ENCODE assay signal across 9 cellular contexts in the genomic region with DNA sequence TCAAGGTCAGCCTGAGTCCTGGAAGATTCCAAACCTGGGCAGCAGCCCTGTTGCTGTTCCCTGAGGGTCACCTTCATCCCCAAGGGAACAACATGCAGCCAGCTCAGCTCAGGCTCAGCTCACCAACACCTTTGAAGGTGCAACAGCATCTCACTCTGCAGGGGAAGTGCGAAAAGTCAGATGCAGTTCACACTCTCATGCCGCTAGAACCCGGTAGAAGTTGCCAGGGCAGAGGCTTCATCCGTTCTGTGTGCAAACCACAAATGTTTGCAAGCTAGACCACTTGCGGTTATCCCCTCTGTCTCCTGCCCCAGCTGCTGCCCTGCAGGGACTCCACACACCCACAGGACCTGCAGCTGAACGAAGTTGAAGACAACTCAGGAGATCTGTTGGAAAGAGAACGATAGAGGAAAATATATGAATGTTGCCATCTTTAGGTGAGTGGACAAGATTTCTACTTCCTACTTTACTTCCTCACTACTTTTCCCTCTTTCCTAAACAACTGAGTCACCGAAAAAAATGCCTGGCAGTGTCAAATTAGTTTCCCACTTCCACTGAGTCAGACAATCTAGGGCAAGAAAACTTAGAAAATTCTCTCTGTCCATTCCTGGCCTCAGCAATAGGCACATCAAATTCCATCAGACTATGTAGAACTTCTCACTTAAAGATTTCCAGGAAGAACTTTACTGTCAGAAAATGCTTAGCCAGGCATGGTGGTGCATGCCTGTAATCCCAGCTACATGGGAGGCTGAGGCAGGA. TPM values are rescaled to one million over a fixed set of nuclear protein-coding genes. Genes with fewer than 3 reads are reported as not detected.
DNase-seq lines count a peak whose midpoint lies in the region; ATAC-seq lines count a peak whose summit lies in the region.
"Had no signal": no experiment of that assay in that cellular context is flagged by ENCODE, and none has a peak within 500 bp of the region (broad histone marks: within the 10 kb centered on the region; RNA-seq: fewer than 3 reads in every experiment).

No MANE protein-coding gene starts in this region.

- H3K27me3 Mint-ChIP-seq in activated naive CD4-positive, alpha-beta T cell treated with anti-CD3 and anti-CD28 coated beads, Interleukin-2, amount 10 ng/mL, durations not matched to agents 7 days and 5 days, result peaks cover 66% of the 10 kb centered on the region
- H3K27me3 Mint-ChIP-seq in stimulated activated naive CD8-positive, alpha-beta T cell treated with anti-CD3 and anti-CD28 coated beads, Interleukin-15, Interleukin-2, amounts not matched to agents 100 ng/mL and 50 ng/mL, for 24 hours, result peaks cover 3% of the 10 kb centered on the region

- peaks cover 17% of the 10 kb centered on the region for H3K4me1 Mint-ChIP-seq in activated naive CD4-positive, alpha-beta T cell treated with anti-CD3 and anti-CD28 coated beads, Interleukin-2, amount 10 ng/mL, durations not matched to agents 7 days and 5 days
- peaks cover 22% of the 10 kb centered on the region for H3K4me1 Mint-ChIP-seq in stimulated activated naive CD8-positive, alpha-beta T cell treated with anti-CD3 and anti-CD28 coated beads, Interleukin-15, Interleukin-2, amounts not matched to agents 100 ng/mL and 50 ng/mL, for 24 hours (ENCODE audit: low read depth)

- no peaks in the 10 kb centered on the region for H3K36me3 Mint-ChIP-seq in activated naive CD4-positive, alpha-beta T cell treated with anti-CD3 and anti-CD28 coated beads, Interleukin-2, amount 10 ng/mL, durations not matched to agents 7 days and 5 days
- H3K36me3 Mint-ChIP-seq in stimulated activated naive CD8-positive, alpha-beta T cell treated with anti-CD3 and anti-CD28 coated beads, Interleukin-15, Interleukin-2, amounts not matched to agents 100 ng/mL and 50 ng/mL, for 24 hours (ENCODE audit: low read depth), result no peaks in the 10 kb centered on the region

- CTCF ChIA-PET in activated naive CD4-positive, alpha-beta T cell treated with anti-CD3 and anti-CD28 coated beads, Interleukin-2, amount 10 ng/mL, durations not matched to agents 7 days and 5 days (lab: Charles Lee), result interaction anchor here (1.0 to 13.3 kb wide), 15 partner anchors 8 to 209 kb away, joined by 3 to 430 read pairs (median 7); a partner anchor contains a TSS

- intact Hi-C loops in sciatic nerve (cut with DNase I), result no loop called here

- no peaks in the 10 kb centered on the region for H3K9me3 Mint-ChIP-seq in activated naive CD4-positive, alpha-beta T cell treated with anti-CD3 and anti-CD28 coated beads, Interleukin-2, amount 10 ng/mL, durations not matched to agents 7 days and 5 days
- H3K9me3 Mint-ChIP-seq in stimulated activated naive CD8-positive, alpha-beta T cell treated with anti-CD3 and anti-CD28 coated beads, Interleukin-15, Interleukin-2, amounts not matched to agents 100 ng/mL and 50 ng/mL, for 24 hours, result no peaks in the 10 kb centered on the region

- DNase-seq in activated CD8-positive, alpha-beta memory T cell treated with anti-CD3 and anti-CD28 coated beads for 1 hour (ENCODE audit: extremely low read depth in 1 of 2, low read depth in 1 of 2), result peak; percentile 3 to 10
- no peak for DNase-seq in activated CD8-positive, alpha-beta memory T cell treated with anti-CD3 and anti-CD28 coated beads, Interleukin-2, amount 50 U/mL, for 48 hours
- DNase-seq in NAMALWA (ENCODE audit: low spot score) (peak; percentile 31), anterior cingulate cortex (lab: John Stamatoyannopoulos, UW) (no peak), sciatic nerve (ENCODE audit: low spot score) (no peak)
- DNase-seq in activated naive CD4-positive, alpha-beta T cell treated with anti-CD3 and anti-CD28 coated beads, Interleukin-2, amount 10 ng/mL, durations not matched to agents 7 days and 5 days, result peak; percentile 45
- DNase-seq: left lung had no signal

- ATAC-seq in HG02870 (IDR thresholded peaks at IDR 0.05; ENCODE audit: unreplicated experiment) (no peak), sciatic nerve (no peak)
- ATAC-seq: left lung had no signal

- no peak overlapping the region for H3K27ac Mint-ChIP-seq in activated naive CD4-positive, alpha-beta T cell treated with anti-CD3 and anti-CD28 coated beads, Interleukin-2, amount 10 ng/mL, durations not matched to agents 7 days and 5 days
- no peak overlapping the region for H3K27ac Mint-ChIP-seq in stimulated activated naive CD8-positive, alpha-beta T cell treated with anti-CD3 and anti-CD28 coated beads, Interleukin-15, Interleukin-2, amounts not matched to agents 100 ng/mL and 50 ng/mL, for 24 hours

- H3K4me3 Mint-ChIP-seq in activated naive CD4-positive, alpha-beta T cell treated with anti-CD3 and anti-CD28 coated beads, Interleukin-2, amount 10 ng/mL, durations not matched to agents 7 days and 5 days, result no peak overlapping the region
- peak overlapping the region; percentile 20 for H3K4me3 Mint-ChIP-seq in stimulated activated naive CD8-positive, alpha-beta T cell treated with anti-CD3 and anti-CD28 coated beads, Interleukin-15, Interleukin-2, amounts not matched to agents 100 ng/mL and 50 ng/mL, for 24 hours

RNA-seq across cellular contexts. Expression of a gene that starts 1.8 kb away (rescaled TPM):
- total RNA-seq in sciatic nerve, result 1.2 TPM

RNA-seq across cellular contexts. Expression of a gene that starts 19.6 kb away (rescaled TPM):
- 48.2 TPM for total RNA-seq in sciatic nerve

RNA-seq across cellular contexts. Expression of a gene that starts 26.3 kb away (rescaled TPM):
- 3.3 TPM for total RNA-seq in sciatic nerve

Comparison
In these comparisons a context has a peak if more than half of its experiments do, and no peak if none do; other contexts are left out.
1. DNase-seq: peak in activated CD8-positive, alpha-beta memory T cell treated with anti-CD3 and anti-CD28 coated beads for 1 hour (2 of 2), NAMALWA (single experiment) and activated naive CD4-positive, alpha-beta T cell treated with anti-CD3 and anti-CD28 coated beads, Interleukin-2, amount 10 ng/mL, durations not matched to agents 7 days and 5 days (single experiment); none in activated CD8-positive, alpha-beta memory T cell treated with anti-CD3 and anti-CD28 coated beads, Interleukin-2, amount 50 U/mL, for 48 hours (single experiment), anterior cingulate cortex (0 of 58) and sciatic nerve (single experiment).